ENCODE assay signal across 13 cellular contexts in genomic region chr12:124569375-124570148, GRCh38. TPM values are rescaled to one million over a fixed set of nuclear protein-coding genes. Genes with fewer than 3 reads are reported as not detected.
A peak's percentile ranks its signal among the peaks of the same experiment; 100 is the strongest.
DNase-seq lines count a peak whose midpoint lies in the region; ATAC-seq and TF ChIP-seq lines count a peak whose summit lies in the region.
"Had no signal": no experiment of that assay in that cellular context is flagged by ENCODE, and none has a peak within 500 bp of the region (broad histone marks: within the 10 kb centered on the region; RNA-seq: fewer than 3 reads in every experiment).

No MANE protein-coding gene starts in this region.

- no peaks in the 10 kb centered on the region for H3K36me3 ChIP-seq in neural progenitor cell
- H3K36me3 ChIP-seq: cardiac muscle cell had no signal

- intact Hi-C loops in Right ventricle myocardium inferior (cut with DNase I): loop anchor here (2.0 to 5.0 kb wide), 5 partner anchors 85 to 187 kb away; no protein-coding TSS in a partner anchor
- intact Hi-C loops in cardiac septum (cut with DNase I): loop anchor here (2.0 to 10.0 kb wide), 8 partner anchors 58 to 535 kb away; no protein-coding TSS in a partner anchor

- ATAC-seq in Right ventricle myocardium inferior: no peak

- peak; percentile 68 for DNase-seq in Right ventricle myocardium inferior (ENCODE audit: missing footprints)
- no peak for DNase-seq in cardiac septum (ENCODE audit: low spot score)
- DNase-seq in choroid plexus epithelial cell (ENCODE audit: low read depth): peak; percentile 30
- no peak for DNase-seq in neural progenitor cell (ENCODE audit: low spot score)
- DNase-seq in HCEC 1CT: no peak
- DNase-seq in amniotic stem cell (lab: John Stamatoyannopoulos, UW): no peak
- no peak for DNase-seq in NCI-H1436 (lab: John Stamatoyannopoulos, UW)
- no peak for DNase-seq in NCI-H1417 treated with DMSO at 0.1 percent for 48 hours (lab: John Stamatoyannopoulos, UW)
- DNase-seq: NCI-H1048, NCI-H510A, SHP77 had no signal

- H3K4me3 ChIP-seq in choroid plexus epithelial cell (ENCODE audit: low read depth, low read length) (no peak overlapping the region), neural progenitor cell (no peak overlapping the region)
- H3K4me3 ChIP-seq: cardiac muscle cell had no signal

- no peak overlapping the region for H3K27ac ChIP-seq in neural progenitor cell
- H3K27ac ChIP-seq: cardiac muscle cell had no signal

- H2AFZ ChIP-seq in neural progenitor cell (replicated peaks): no peak overlapping the region

- peaks cover 2% of the 10 kb centered on the region for H3K27me3 Mint-ChIP-seq in neural progenitor cell (ENCODE audit: insufficient read depth, low read depth)

- H3K27me3 ChIP-seq in neural progenitor cell: no peaks in the 10 kb centered on the region
- H3K27me3 ChIP-seq: cardiac muscle cell had no signal

- peaks cover 38% of the 10 kb centered on the region for H3K4me1 Mint-ChIP-seq in neural progenitor cell

- H3F3A ChIP-seq in neural progenitor cell (ENCODE audit: low read depth): peaks cover 48% of the 10 kb centered on the region

- H3K9me3 ChIP-seq in neural progenitor cell (ENCODE audit: low read depth): no peaks in the 10 kb centered on the region

- H3K27ac Mint-ChIP-seq in neural progenitor cell: no peak overlapping the region

- H3K36me3 Mint-ChIP-seq in neural progenitor cell: no peaks in the 10 kb centered on the region

- no peak for TF ChIP-seq CTCF in choroid plexus epithelial cell (conservative IDR thresholded peaks at IDR 0.05; ENCODE audit: low read depth, low read length)
- no peak for TF ChIP-seq CTCF in neural progenitor cell (IDR thresholded peaks at IDR 0.05)

- H4K20me1 ChIP-seq in neural progenitor cell (ENCODE audit: low read depth): peaks cover 23% of the 10 kb centered on the region

- no peak overlapping the region for H3K9ac ChIP-seq in neural progenitor cell

- H3K4me3 Mint-ChIP-seq in neural progenitor cell: peak overlapping the region; percentile 69

- H3K4me1 ChIP-seq in neural progenitor cell: peaks cover 39% of the 10 kb centered on the region

- peak overlapping the region; percentile 100 for H3K4me2 ChIP-seq in neural progenitor cell

- H3K79me2 ChIP-seq in neural progenitor cell (ENCODE audit: low read depth): peaks cover 26% of the 10 kb centered on the region

- H3K9me3 Mint-ChIP-seq in neural progenitor cell: no peaks in the 10 kb centered on the region
- H3K9me3 Mint-ChIP-seq: activated T-helper 1 cell treated with anti-CD3 and anti-CD28 coated beads, Interleukin-12 subunit alpha, Interleukin-12 subunit beta, Interleukin-2, Interleukin-4 antibody, amounts not matched to agents 30 ng/mL and 10 ng/mL and 1 ng/mL, durations not matched to agents 14 hours and 24 hours and 36 hours had no signal

RNA-seq across cellular contexts. Expression of gene NCOR2, which starts 2.1 kb away (rescaled TPM):
- 134 TPM for total RNA-seq in Right ventricle myocardium inferior
- total RNA-seq in cardiac septum: 159 TPM
- 14.3 and 18.0 TPM in 2 replicates for total RNA-seq in neural progenitor cell (ENCODE audit: low replicate concordance)

Comparison
In these comparisons a context has a peak if more than half of its experiments do, and no peak if none do; other contexts are left out.
1. DNase-seq: peak in Right ventricle myocardium inferior (single experiment) and choroid plexus epithelial cell (single experiment); none in cardiac septum (single experiment), neural progenitor cell (single experiment), HCEC 1CT (single experiment), amniotic stem cell (single experiment), NCI-H1436 (single experiment) and NCI-H1417 treated with DMSO at 0.1 percent for 48 hours (single experiment).